Comparison of ENCODE assay signal across 8 cellular contexts in genomic region chr1:15100369-15101111, GRCh38. TPM values are rescaled to one million over a fixed set of nuclear protein-coding genes. Genes with fewer than 3 reads are reported as not detected.
A peak's percentile ranks its signal among the peaks of the same experiment; 100 is the strongest.
DNase-seq lines count a peak whose midpoint lies in the region; ATAC-seq, FAIRE-seq and TF ChIP-seq lines count a peak whose summit lies in the region.

No MANE protein-coding gene starts in this region.

- H3K4me3 ChIP-seq in left ventricle myocardium inferior = no peak overlapping the region
- no peak overlapping the region for H3K4me3 ChIP-seq in gastrocnemius medialis

- H3K27ac Mint-ChIP-seq in activated naive CD4-positive, alpha-beta T cell treated with anti-CD3 and anti-CD28 coated beads, Interleukin-2, amount 50 U/mL, for 72 hours = no peak overlapping the region

- TF ChIP-seq CTCF in left ventricle myocardium inferior (IDR thresholded peaks at IDR 0.05; ENCODE audit: borderline replicate concordance) = peak; percentile 91
- TF ChIP-seq CTCF in gastrocnemius medialis (IDR thresholded peaks at IDR 0.05 in 4 of 5, conservative IDR thresholded peaks at IDR 0.05 in 1 of 5) = peak; percentile 25 to 67 (median 49)

- no peaks in the 10 kb centered on the region for H3K4me1 ChIP-seq in left ventricle myocardium inferior
- no peaks in the 10 kb centered on the region for H3K4me1 ChIP-seq in gastrocnemius medialis

- H3K36me3 ChIP-seq in left ventricle myocardium inferior (no peaks in the 10 kb centered on the region), gastrocnemius medialis (no peaks in the 10 kb centered on the region)

- peak; percentile 37 to 84 for ATAC-seq in activated naive CD4-positive, alpha-beta T cell treated with anti-CD3 and anti-CD28 coated beads, Interleukin-2, amount 50 U/mL, for 72 hours
- no peak for ATAC-seq in gastrocnemius medialis
- no peak for ATAC-seq in GM18517 (IDR thresholded peaks at IDR 0.05; ENCODE audit: unreplicated experiment)
- ATAC-seq in HG03039 (IDR thresholded peaks at IDR 0.05; ENCODE audit: unreplicated experiment) = no peak

- DNase-seq in DMS153 (lab: John Stamatoyannopoulos, UW) (peak; percentile 40), HK-2 (ENCODE audit: unreplicated experiment) (peak; percentile 44), RCC 7860 (ENCODE audit: low spot score) (peak; percentile 24), left ventricle myocardium inferior (peak; percentile 31), gastrocnemius medialis (no peak)
- peak in 1 of 2 donors; percentile 60 for DNase-seq in activated naive CD4-positive, alpha-beta T cell treated with anti-CD3 and anti-CD28 coated beads, Interleukin-2, amount 50 U/mL, for 72 hours (ENCODE audit: low spot score in 2 of 2)

- no peak for FAIRE-seq in RCC 7860 (lab: Jason Lieb, UNC)

- intact Hi-C loops in left ventricle myocardium inferior (cut with micrococcal nuclease) = no loop called here
- intact Hi-C loops in gastrocnemius medialis (cut with DNase I; ENCODE audit: low total_unique reads) = no loop called here

- H3K27me3 ChIP-seq in left ventricle myocardium inferior (ENCODE audit: low read depth) (peaks cover 39% of the 10 kb centered on the region), gastrocnemius medialis (no peaks in the 10 kb centered on the region)

- H3K9me3 Mint-ChIP-seq in activated naive CD4-positive, alpha-beta T cell treated with anti-CD3 and anti-CD28 coated beads, Interleukin-2, amount 50 U/mL, for 72 hours = no peaks in the 10 kb centered on the region

- H3K27ac ChIP-seq in left ventricle myocardium inferior (replicated peaks) = no peak overlapping the region
- H3K27ac ChIP-seq in gastrocnemius medialis = no peak overlapping the region

- H3K9me3 ChIP-seq in left ventricle myocardium inferior (replicated peaks) (peaks cover 13% of the 10 kb centered on the region), gastrocnemius medialis (no peaks in the 10 kb centered on the region)

- in situ Hi-C loops in gastrocnemius medialis (cut with MboI; ENCODE audit: low sequenced_read_pairs in 4 of 4) = loop anchor here in 1 of 4 donors (25.0 kb wide), 1 partner anchor 337 kb away; the partner anchor contains the start of gene CTRC

- H3K36me3 Mint-ChIP-seq in activated naive CD4-positive, alpha-beta T cell treated with anti-CD3 and anti-CD28 coated beads, Interleukin-2, amount 50 U/mL, for 72 hours = no peaks in the 10 kb centered on the region

- TF ChIP-seq POLR2A in gastrocnemius medialis (IDR thresholded peaks at IDR 0.05) = no peak

RNA-seq across cellular contexts. Expression of gene TMEM51, which starts 53.0 kb away (rescaled TPM):
- under 1 TPM in 1 of 2 donors, not detected in 1; 0.35 TPM for total RNA-seq in activated naive CD4-positive, alpha-beta T cell treated with anti-CD3 and anti-CD28 coated beads, Interleukin-2, amount 50 U/mL, for 72 hours
- 4.1 TPM for total RNA-seq in left ventricle myocardium inferior
- 1 to 10 TPM in 2 of 4 donors, under 1 TPM in 1, not detected in 1; 0.73 to 2.7 (median 1.8) TPM for total RNA-seq in gastrocnemius medialis

Comparison
In these comparisons a context has a peak if more than half of its experiments do, and no peak if none do; other contexts are left out.
1. DNase-seq: peak in DMS153 (single experiment), HK-2 (single experiment), RCC 7860 (single experiment) and left ventricle myocardium inferior (single experiment); none in gastrocnemius medialis (0 of 2).
2. ATAC-seq: peak in activated naive CD4-positive, alpha-beta T cell treated with anti-CD3 and anti-CD28 coated beads, Interleukin-2, amount 50 U/mL, for 72 hours (2 of 2); none in gastrocnemius medialis (0 of 2), GM18517 (single experiment) and HG03039 (single experiment).